ENCODE assay signal across 1 cellular context in the genomic region with DNA sequence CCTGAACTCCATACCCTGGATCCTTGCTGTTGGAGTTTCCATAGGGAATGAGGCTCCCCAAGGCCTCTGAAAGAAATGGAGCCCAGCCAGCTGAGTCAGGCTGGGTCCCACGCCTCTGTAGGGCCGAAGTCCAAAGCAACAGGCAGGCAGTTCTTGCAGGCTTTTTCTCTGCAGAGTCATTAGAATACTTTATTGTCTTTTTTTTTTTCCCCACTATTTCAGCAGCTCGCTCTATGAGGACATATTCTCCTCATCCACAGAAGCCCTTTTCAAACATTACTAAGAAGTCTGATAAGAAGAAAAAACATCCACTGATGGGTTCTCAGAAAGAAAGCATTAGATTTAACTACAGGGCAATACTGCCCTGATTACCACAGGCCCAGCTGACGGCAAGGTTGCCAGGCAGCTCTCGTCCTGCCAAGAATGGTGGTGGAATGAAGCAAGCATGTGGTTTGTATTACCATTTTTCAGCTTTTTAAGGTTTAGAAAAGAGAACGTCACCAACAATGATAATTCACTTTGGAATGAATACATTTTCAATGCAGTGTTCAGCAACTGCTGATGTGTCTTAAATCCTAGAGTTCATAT.
TF ChIP-seq lines count a peak whose summit lies in the region.

No MANE protein-coding gene starts in this region.

TF ChIP-seq in HepG2, 621 proteins besides CTCF, POLR2A, EP300 and RAD21 (continued from another document):
- TF ChIP-seq WIZ (CRISPR knock-in tag; IDR thresholded peaks at IDR 0.05) (0 out of 2 replicates have a peak, but pooled peaks have one; percentile 52), E2F2 (CRISPR knock-in tag; IDR thresholded peaks at IDR 0.05; ENCODE audit: borderline replicate concordance) (no peak), GMEB2 (CRISPR knock-in tag; IDR thresholded peaks at IDR 0.05; ENCODE audit: low read depth) (no peak), RFXANK (CRISPR knock-in tag; IDR thresholded peaks at IDR 0.05) (peak; percentile 61; the same call in 1 of the 2 replicates), ZNF724P (CRISPR knock-in tag; IDR thresholded peaks at IDR 0.05; ENCODE audit: borderline replicate concordance) (no peak), ZSCAN9 (CRISPR knock-in tag; IDR thresholded peaks at IDR 0.05; ENCODE audit: borderline replicate concordance) (peak; percentile 34; the same call in 1 of the 2 replicates), ZMYM3 (CRISPR knock-in tag; IDR thresholded peaks at IDR 0.05) (peak; percentile 52; the same call in 1 of the 2 replicates), SAP130 (CRISPR knock-in tag; IDR thresholded peaks at IDR 0.05; ENCODE audit: low read depth) (peak; percentile 73), ZNF557 (CRISPR knock-in tag; IDR thresholded peaks at IDR 0.05) (no peak), NCOR1 (IDR thresholded peaks at IDR 0.05; ENCODE audit: borderline replicate concordance, low read length) (peak; percentile 78; the same call in 1 of the 2 replicates), SOX6 (IDR thresholded peaks at IDR 0.05) (no peak), SOX6 (CRISPR knock-in tag; IDR thresholded peaks at IDR 0.05) (peak; percentile 77)
- TF ChIP-seq, protein P1, sequence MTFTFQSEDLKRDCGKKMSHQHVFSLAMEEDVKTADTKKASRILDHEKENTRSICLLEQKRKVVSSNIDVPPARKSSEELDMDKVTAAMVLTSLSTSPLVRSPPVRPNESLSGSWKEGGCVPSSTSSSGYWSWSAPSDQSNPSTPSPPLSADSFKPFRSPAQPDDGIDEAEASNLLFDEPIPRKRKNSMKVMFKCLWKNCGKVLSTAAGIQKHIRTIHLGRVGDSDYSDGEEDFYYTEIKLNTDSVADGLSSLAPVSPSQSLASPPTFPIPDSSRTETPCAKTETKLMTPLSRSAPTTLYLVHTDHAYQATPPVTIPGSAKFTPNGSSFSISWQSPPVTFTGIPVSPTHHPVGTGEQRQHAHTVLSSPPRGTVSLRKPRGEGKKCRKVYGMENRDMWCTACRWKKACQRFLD (CRISPR knock-in tag; IDR thresholded peaks at IDR 0.05; ENCODE audit: borderline replicate concordance) = no peak
- TF ChIP-seq, protein P2, sequence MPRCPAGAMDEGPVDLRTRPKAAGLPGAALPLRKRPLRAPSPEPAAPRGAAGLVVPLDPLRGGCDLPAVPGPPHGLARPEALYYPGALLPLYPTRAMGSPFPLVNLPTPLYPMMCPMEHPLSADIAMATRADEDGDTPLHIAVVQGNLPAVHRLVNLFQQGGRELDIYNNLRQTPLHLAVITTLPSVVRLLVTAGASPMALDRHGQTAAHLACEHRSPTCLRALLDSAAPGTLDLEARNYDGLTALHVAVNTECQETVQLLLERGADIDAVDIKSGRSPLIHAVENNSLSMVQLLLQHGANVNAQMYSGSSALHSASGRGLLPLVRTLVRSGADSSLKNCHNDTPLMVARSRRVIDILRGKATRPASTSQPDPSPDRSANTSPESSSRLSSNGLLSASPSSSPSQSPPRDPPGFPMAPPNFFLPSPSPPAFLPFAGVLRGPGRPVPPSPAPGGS (CRISPR knock-in tag; IDR thresholded peaks at IDR 0.05) = no peak
